ENCODE assay signal across 23 cellular contexts in genomic region chr7:120960714-120961113, GRCh38. TPM values are rescaled to one million over a fixed set of nuclear protein-coding genes. Genes with fewer than 3 reads are reported as not detected.
"Had no signal": no experiment of that assay in that cellular context is flagged by ENCODE, and none has a peak within 500 bp of the region (broad histone marks: within the 10 kb centered on the region; RNA-seq: fewer than 3 reads in every experiment).

No MANE protein-coding gene starts in this region.

- H3K9ac ChIP-seq: KMS-11, SK-N-SH had no signal

- H3K27me3 Mint-ChIP-seq: IgD-negative memory B cell, T-cell had no signal

- H3K9me3 ChIP-seq: SK-N-SH had no signal

- H3K4me3 Mint-ChIP-seq: IgD-negative memory B cell, T-cell had no signal

- DNase-seq: NCI-H1092, NCI-H1105 treated with DMSO at 0.1 percent for 48 hours, NCI-H1417 treated with DMSO at 0.1 percent for 48 hours, NCI-H146, NCI-H1694 treated with DMSO at 0.1 percent for 48 hours, NCI-H1930, NCI-H2081, NCI-H2107, NCI-H345, NCI-H446 treated with DMSO at 0.1 percent for 48 hours, NCI-H510A treated with DMSO at 0.1 percent for 48 hours, NCI-H526 treated with DMSO at 0.1 percent for 48 hours, NCI-H774, SHP77, SK-N-SH, SW 1271, T-cell had no signal

- H3K27ac ChIP-seq: HL-60, KMS-11, RWPE1 had no signal

- H3K9me3 Mint-ChIP-seq: IgD-negative memory B cell, T-cell had no signal

- ATAC-seq: T-cell had no signal

- H3K4me2 ChIP-seq: KMS-11, SK-N-SH had no signal

- H3K27ac Mint-ChIP-seq: T-cell had no signal

- H3K4me3 ChIP-seq: K562 had no signal

RNA-seq across cellular contexts. Expression of gene CPED1, which starts 27.8 kb away (rescaled TPM):
- total RNA-seq: MCF 10A had no signal
